In the genomic region with DNA sequence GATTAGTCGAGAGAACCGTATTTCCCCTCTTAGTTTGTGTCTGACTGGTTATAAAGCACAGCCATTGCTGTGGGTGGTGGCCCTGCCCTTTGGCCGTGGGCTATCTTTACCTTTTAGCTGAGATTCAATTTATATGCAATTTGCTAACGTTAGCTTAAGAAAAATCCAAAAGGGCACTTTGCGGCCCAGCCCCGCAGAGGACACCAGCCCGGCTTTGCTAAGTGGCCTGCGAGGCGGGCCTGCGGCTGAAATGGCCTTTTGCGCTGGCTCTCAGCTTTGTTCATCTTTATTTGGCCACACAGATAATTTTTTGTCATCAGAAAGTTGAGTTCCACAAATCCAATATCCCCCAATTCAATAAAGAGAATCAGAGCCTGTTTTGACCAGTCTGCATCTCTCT, we compare ENCODE assay signal across 27 cellular contexts. TPM values are rescaled to one million over a fixed set of nuclear protein-coding genes. Genes with fewer than 3 reads are reported as not detected.
"Had no signal": no experiment of that assay in that cellular context is flagged by ENCODE, and none has a peak within 500 bp of the region (broad histone marks: within the 10 kb centered on the region; RNA-seq: fewer than 3 reads in every experiment).

No MANE protein-coding gene starts in this region.

- H3K27ac ChIP-seq: adrenal gland, body of pancreas, breast epithelium, Peyer's patch had no signal

- H3K36me3 Mint-ChIP-seq: activated naive CD4-positive, alpha-beta T cell treated with anti-CD3 and anti-CD28 coated beads, Interleukin-2, amount 50 U/mL, for 72 hours had no signal

- DNase-seq: activated CD4-positive, alpha-beta T cell treated with anti-CD3 and anti-CD28 coated beads for 36 hours; activated CD4-positive, alpha-beta T cell treated with anti-CD3 and anti-CD28 coated beads, Interleukin-2, amount 10 ng/mL, durations not matched to agents 7 days and 5 days; activated CD4-positive, alpha-beta T cell treated with anti-CD3 and anti-CD28 coated beads, Interleukin-2, amount 50 U/mL, for 48 hours; activated CD8-positive, alpha-beta T cell treated with anti-CD3 and anti-CD28 coated beads, Interleukin-2, amount 10 ng/mL, durations not matched to agents 7 days and 5 days; activated gamma-delta T cell treated with Interleukin-2 at 50 U/mL for 16 hours; activated naive CD4-positive, alpha-beta T cell treated with anti-CD3 and anti-CD28 coated beads for 36 hours; activated T-cell treated with anti-CD3 and anti-CD28 coated beads, Interleukin-2, amount 50 U/mL, for 24 hours; adrenal gland; body of pancreas; caudate nucleus; NCI-H1105; NCI-H1417 treated with DMSO at 0.1 percent for 48 hours; NCI-H187 treated with DMSO at 0.1 percent for 48 hours; NCI-H2081; NCI-H510A; NCI-H748 treated with DMSO at 0.1 percent for 48 hours; NK-92 treated with Interleukin-12 subunit alpha and Interleukin-12 subunit beta, amount 100 ng/mL, for 24 hours; PC-3; RPMI8226; SW 1271 had no signal

- ATAC-seq: activated CD4-positive, alpha-beta T cell treated with anti-CD3 and anti-CD28 coated beads for 36 hours; activated CD4-positive, CD25-positive, alpha-beta regulatory T cell treated with anti-CD3 and anti-CD28 coated beads, Interleukin-2, amount 50 U/mL, for 24 hours; activated CD8-positive, alpha-beta T cell treated with anti-CD3 and anti-CD28 coated beads, Interleukin-2, amount 10 ng/mL, durations not matched to agents 7 days and 5 days; activated naive CD4-positive, alpha-beta T cell treated with anti-CD3 and anti-CD28 coated beads, Interleukin-2, amount 50 U/mL, for 72 hours; body of pancreas; K562; PC-3 had no signal

- H3K4me3 ChIP-seq: adrenal gland, body of pancreas, breast epithelium, K562, Peyer's patch had no signal

- H3K9me3 Mint-ChIP-seq: activated CD4-positive, alpha-beta T cell treated with anti-CD3 and anti-CD28 coated beads, Interleukin-2, amount 10 ng/mL, durations not matched to agents 7 days and 5 days; activated naive CD4-positive, alpha-beta T cell treated with anti-CD3 and anti-CD28 coated beads for 36 hours; activated naive CD4-positive, alpha-beta T cell treated with anti-CD3 and anti-CD28 coated beads, Interleukin-2, amount 50 U/mL, for 72 hours; activated T-cell treated with anti-CD3 and anti-CD28 coated beads, Interleukin-2, amount 50 U/mL, for 24 hours; activated T-helper 2 cell treated with anti-CD3 and anti-CD28 coated beads, Interferon-gamma antibody, Interleukin-2, Interleukin-4, amounts not matched to agents 10 μg/mL and 5 μg/mL and 100 μg/mL, durations not matched to agents 14 hours and 24 hours and 36 hours had no signal

- H3K27ac Mint-ChIP-seq: activated CD4-positive, alpha-beta T cell treated with anti-CD3 and anti-CD28 coated beads for 36 hours; activated CD4-positive, alpha-beta T cell treated with anti-CD3 and anti-CD28 coated beads, Interleukin-2, amount 10 ng/mL, durations not matched to agents 7 days and 5 days; activated CD8-positive, alpha-beta T cell treated with anti-CD3 and anti-CD28 coated beads, Interleukin-2, amount 10 ng/mL, durations not matched to agents 7 days and 5 days; activated naive CD4-positive, alpha-beta T cell treated with anti-CD3 and anti-CD28 coated beads for 36 hours; activated naive CD4-positive, alpha-beta T cell treated with anti-CD3 and anti-CD28 coated beads, Interleukin-2, amount 50 U/mL, for 72 hours; activated T-cell treated with anti-CD3 and anti-CD28 coated beads, Interleukin-2, amount 50 U/mL, for 24 hours; activated T-helper 2 cell treated with anti-CD3 and anti-CD28 coated beads, Interferon-gamma antibody, Interleukin-2, Interleukin-4, amounts not matched to agents 10 μg/mL and 5 μg/mL and 100 μg/mL, durations not matched to agents 14 hours and 24 hours and 36 hours had no signal

- H3K4me1 ChIP-seq: adrenal gland, body of pancreas, breast epithelium, Peyer's patch had no signal

- H3K27me3 Mint-ChIP-seq: activated CD4-positive, alpha-beta T cell treated with anti-CD3 and anti-CD28 coated beads for 36 hours; activated CD4-positive, alpha-beta T cell treated with anti-CD3 and anti-CD28 coated beads, Interleukin-2, amount 10 ng/mL, durations not matched to agents 7 days and 5 days; activated T-cell treated with anti-CD3 and anti-CD28 coated beads, Interleukin-2, amount 50 U/mL, for 24 hours had no signal

- H3K4me3 Mint-ChIP-seq: activated CD4-positive, alpha-beta T cell treated with anti-CD3 and anti-CD28 coated beads for 36 hours; activated CD4-positive, alpha-beta T cell treated with anti-CD3 and anti-CD28 coated beads, Interleukin-2, amount 10 ng/mL, durations not matched to agents 7 days and 5 days; activated CD8-positive, alpha-beta T cell treated with anti-CD3 and anti-CD28 coated beads, Interleukin-2, amount 10 ng/mL, durations not matched to agents 7 days and 5 days; activated naive CD4-positive, alpha-beta T cell treated with anti-CD3 and anti-CD28 coated beads for 36 hours; activated T-cell treated with anti-CD3 and anti-CD28 coated beads, Interleukin-2, amount 50 U/mL, for 24 hours had no signal

- H3K4me1 Mint-ChIP-seq: activated CD4-positive, alpha-beta T cell treated with anti-CD3 and anti-CD28 coated beads for 36 hours; activated CD4-positive, alpha-beta T cell treated with anti-CD3 and anti-CD28 coated beads, Interleukin-2, amount 10 ng/mL, durations not matched to agents 7 days and 5 days had no signal

- H3K9me3 ChIP-seq: adrenal gland, body of pancreas, breast epithelium, Peyer's patch had no signal

- H3K36me3 ChIP-seq: adrenal gland, breast epithelium, Peyer's patch had no signal

- H3K27me3 ChIP-seq: adrenal gland, body of pancreas, Peyer's patch had no signal

RNA-seq across cellular contexts. Expression of a gene that starts 48.3 kb away (rescaled TPM):
- total RNA-seq: activated CD4-positive, alpha-beta T cell treated with anti-CD3 and anti-CD28 coated beads for 36 hours; activated CD4-positive, alpha-beta T cell treated with anti-CD3 and anti-CD28 coated beads, Interleukin-2, amount 10 ng/mL, durations not matched to agents 7 days and 5 days; activated naive CD4-positive, alpha-beta T cell treated with anti-CD3 and anti-CD28 coated beads for 36 hours; activated naive CD4-positive, alpha-beta T cell treated with anti-CD3 and anti-CD28 coated beads, Interleukin-2, amount 50 U/mL, for 72 hours; activated T-helper 2 cell treated with anti-CD3 and anti-CD28 coated beads, Interferon-gamma antibody, Interleukin-2, Interleukin-4, amounts not matched to agents 10 μg/mL and 5 μg/mL and 100 μg/mL, durations not matched to agents 14 hours and 24 hours and 36 hours; T-helper 2 cell treated with Interferon-gamma antibody and Interleukin-4, amounts not matched to agents 100 ng/mL and 5 ng/mL, for 36 hours had no signal
